ENCODE assay signal across 8 cellular contexts in the genomic region with DNA sequence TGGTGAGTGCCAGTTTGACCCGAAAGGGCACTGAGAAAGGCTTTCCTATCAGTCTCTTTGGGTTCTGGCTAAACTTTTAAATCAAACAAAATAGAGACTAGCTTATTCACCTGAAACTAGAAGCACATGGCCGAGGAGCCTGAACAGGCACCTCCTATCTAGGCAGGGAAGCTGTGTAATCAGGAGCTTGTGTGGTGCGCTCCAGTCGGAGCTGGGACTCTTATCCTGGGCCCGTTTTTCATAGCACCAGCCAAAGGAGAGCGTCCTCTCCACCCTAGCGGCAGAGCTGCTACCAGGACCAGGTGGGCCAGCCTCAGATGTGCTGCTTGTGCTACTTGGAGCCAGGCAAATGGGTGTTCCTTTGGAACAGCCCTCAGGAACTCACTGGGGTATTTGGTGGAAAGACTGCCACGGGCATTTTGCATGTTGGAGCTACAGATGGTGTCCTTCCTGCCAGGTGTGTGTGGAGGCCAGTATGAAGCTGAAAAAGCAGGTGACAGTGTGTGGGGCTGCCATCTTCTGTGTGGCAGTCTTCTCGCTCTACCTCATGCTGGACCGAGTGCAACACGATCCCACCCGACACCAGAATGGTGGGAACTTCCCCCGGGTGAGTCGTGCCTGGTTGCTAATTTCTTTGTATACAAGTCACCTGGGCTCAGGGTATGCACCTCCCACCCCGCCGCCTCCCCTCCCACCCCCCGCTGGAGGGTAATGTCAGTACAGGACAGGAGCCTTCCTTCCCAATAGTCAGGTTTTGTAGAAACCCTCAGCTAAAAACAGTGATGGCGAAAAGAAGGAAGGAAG. TPM values are rescaled to one million over a fixed set of nuclear protein-coding genes. Genes with fewer than 3 reads are reported as not detected.
DNase-seq lines count a peak whose midpoint lies in the region; ATAC-seq, FAIRE-seq and TF ChIP-seq lines count a peak whose summit lies in the region.

No MANE protein-coding gene starts in this region.

- H3K4me3 ChIP-seq in MG63 (peak overlapping the region; percentile 70), HepG2 (replicated peaks in 1 of 3; ENCODE audit: insufficient read depth in 1 of 3, low read depth in 2 of 3, low read length in 3 of 3) (peak overlapping the region; percentile 71 to 89 (median 74)), tibial artery (peak overlapping the region; percentile 65 to 90)

- peak; percentile 82 for DNase-seq in ELF-1 (ENCODE audit: low read depth, low spot score)
- DNase-seq in MG63: no peak
- DNase-seq in T47D (ENCODE audit: low read depth in 1 of 2, low spot score in 1 of 2): peak; percentile 17 to 47
- peak; percentile 64 for DNase-seq in HepG2 (ENCODE audit: low spot score)
- no peak for DNase-seq in tibial artery

- H3K36me3 ChIP-seq in MG63: peaks cover 30% of the 10 kb centered on the region
- peaks cover 7 to 33% of the 10 kb centered on the region in 2 experiments for H3K36me3 ChIP-seq in HepG2 (replicated peaks in 1 of 2; ENCODE audit: control insufficient read depth in 1 of 2, insufficient read depth in 2 of 2, low read length in 2 of 2)
- peaks cover 37 to 41% (median 37%) of the 10 kb centered on the region in 3 donors for H3K36me3 ChIP-seq in tibial artery

- H3K27me3 ChIP-seq in MG63: no peaks in the 10 kb centered on the region
- H3K27me3 ChIP-seq in HepG2 (ENCODE audit: control insufficient read depth in 1 of 2, insufficient read depth in 2 of 2, low read length in 2 of 2): peaks cover 0 to 1% of the 10 kb centered on the region in 2 experiments; a peak in 1 of 5 replicates
- no peaks in the 10 kb centered on the region for H3K27me3 ChIP-seq in tibial artery

- intact Hi-C loops in HepG2 (cut with micrococcal nuclease; ENCODE audit: unreplicated experiment): loop anchor here (1.0 kb wide), 1 partner anchor 187 kb away; a partner anchor contains a TSS
- intact Hi-C loops in tibial artery (cut with DNase I; ENCODE audit: low total_unique reads): loop anchor here (2.0 kb wide), 1 partner anchor 27 kb away; no protein-coding TSS in a partner anchor

- POLR2A ChIA-PET in HepG2 (lab: Yijun Ruan, JAX): interaction anchor here (1.0 to 4.4 kb wide), 9 partner anchors 10 to 50 kb away, joined by 3 to 45 read pairs (median 9); a partner anchor contains a TSS

- H3K4me1 ChIP-seq in HepG2 (ENCODE audit: insufficient read depth, low read length) (peaks cover 20% of the 10 kb centered on the region), tibial artery (peaks cover 0 to 22% (median 12%) of the 10 kb centered on the region in 4 donors)

- no peaks in the 10 kb centered on the region for H3K79me2 ChIP-seq in HepG2 (ENCODE audit: insufficient read depth, low read length)

- H3K9me3 ChIP-seq in MG63 (no peaks in the 10 kb centered on the region), HepG2 (ENCODE audit: low read length) (no peaks in the 10 kb centered on the region), tibial artery (no peaks in the 10 kb centered on the region)

- TF ChIP-seq CTCF in HepG2 (CRISPR knock-in tag; IDR thresholded peaks at IDR 0.05): peak; percentile 24
- no peak for TF ChIP-seq CTCF in tibial artery (IDR thresholded peaks at IDR 0.05)

- H3K4me2 ChIP-seq in HepG2 (ENCODE audit: low read depth, low read length): peak overlapping the region; percentile 83

- TF ChIP-seq EP300 in HepG2 (IDR thresholded peaks at IDR 0.05; ENCODE audit: low read depth in 2 of 2, low read length in 2 of 2) (no peak), HepG2 (CRISPR knock-in tag; IDR thresholded peaks at IDR 0.05; ENCODE audit: borderline replicate concordance) (no peak)

- in situ Hi-C loops in T47D (cut with HindIII; ENCODE audit: low pct_unique_long_range_greater_than_20kb, low sequenced_read_pairs): no loop called here
- in situ Hi-C loops in HepG2 (cut with HindIII; ENCODE audit: extremely low pct_ligation_motif_present, low pct_unique_long_range_greater_than_20kb): no loop called here

- FAIRE-seq in HepG2 (lab: Jason Lieb, UNC): peak; percentile 77

- BruUV-seq in HepG2 (replicated peaks; lab: Mats Ljungman, UMichigan): TSS peak; percentile 40

- peak overlapping the region; percentile 51 for H3K27ac ChIP-seq in HepG2 (ENCODE audit: extremely low read length, insufficient read depth, low read length)
- H3K27ac ChIP-seq in tibial artery: peak overlapping the region; percentile 91 to 94

- WGBS in HepG2 (ENCODE audit: low lambda C conversion rate): 63% methylated on average over 14 of the region's 18 CpGs

- no peak for TF ChIP-seq RAD21 in HepG2 (CRISPR knock-in tag; IDR thresholded peaks at IDR 0.05)

- no peak overlapping the region for H2AFZ ChIP-seq in HepG2 (ENCODE audit: low read length)

- no peaks in the 10 kb centered on the region for H4K20me1 ChIP-seq in HepG2 (ENCODE audit: insufficient read depth, low read length)

- TF ChIP-seq POLR2A in HepG2 (IDR thresholded peaks at IDR 0.05; ENCODE audit: insufficient read depth in 1 of 2, low read depth in 2 of 2, low read length in 2 of 2): peak in 1 of 2 experiments; percentile 37; a peak in 1 of 4 replicates

- peak; percentile 86 for ATAC-seq in HepG2
- no peak for ATAC-seq in HG02798 (IDR thresholded peaks at IDR 0.05; ENCODE audit: poor library complexity, unreplicated experiment)
- no peak for ATAC-seq in GM18870 (IDR thresholded peaks at IDR 0.05; ENCODE audit: unreplicated experiment)
- no peak for ATAC-seq in HG02678 (IDR thresholded peaks at IDR 0.05; ENCODE audit: unreplicated experiment)

- CTCF ChIA-PET in HepG2 (lab: Yijun Ruan, JAX; ENCODE audit: low intra/inter-chr PET ratio, low total read pairs): interaction anchor here (0.9 kb wide), 1 partner anchor 29 kb away, joined by 3 read pairs; a partner anchor contains a TSS

- peak overlapping the region; percentile 70 for H3K9ac ChIP-seq in HepG2 (ENCODE audit: insufficient read depth, low read depth, low read length)

RNA-seq across cellular contexts. Expression of a gene that starts 0.8 kb away (rescaled TPM):
- 9.5 and 45.8 TPM in 2 replicates for total RNA-seq in MG63 (2014; rRNA removed; shearing (Covaris generic); ENCODE audit: low replicate concordance)
- total RNA-seq in HepG2 (2016; rRNA removed; fragmentation: Illumina TruSeq; extraction: Trizol): 6.7 and 17.5 TPM in 2 replicates
- total RNA-seq in HepG2 (2016; cell fraction: cytosol; rRNA removed; fragmentation: Illumina TruSeq; extraction: Trizol; ENCODE audit: low read depth): 8.9 and 9.3 TPM in 2 replicates
- total RNA-seq in HepG2 (2016; cell fraction: insoluble cytoplasmic fraction; rRNA removed; fragmentation: Illumina TruSeq; extraction: Trizol): 5.6 and 21.4 TPM in 2 replicates
- total RNA-seq in HepG2 (2016; cell fraction: membrane; rRNA removed; fragmentation: Illumina TruSeq; extraction: Trizol): 9.6 and 10.0 TPM in 2 replicates
- 31.3 and 36.5 TPM in 2 replicates for total RNA-seq in HepG2 (2016; cell fraction: nucleus; rRNA removed; fragmentation: Illumina TruSeq; extraction: Trizol)
- polyA plus RNA-seq in HepG2 (2011; rRNA removed): 43.8 and 51.5 TPM in 2 replicates
- polyA plus RNA-seq in HepG2 (2011; cell fraction: cytosol; rRNA removed): 18.4 and 29.4 TPM in 2 replicates
- polyA plus RNA-seq in HepG2 (2011; cell fraction: nucleus; rRNA removed): 296 and 398 TPM in 2 replicates
- polyA plus RNA-seq in HepG2 (2012): 13.2 and 18.7 TPM in 2 replicates
- polyA plus RNA-seq in HepG2 (2016; cell fraction: cytosol; fragmentation: Illumina TruSeq; extraction: Trizol; ENCODE audit: low read depth): 1.5 and 2.3 TPM in 2 replicates
- polyA plus RNA-seq in HepG2 (2016; cell fraction: insoluble cytoplasmic fraction; fragmentation: Illumina TruSeq; extraction: Trizol; ENCODE audit: low read depth): 7.9 and 9.3 TPM in 2 replicates
- polyA plus RNA-seq in HepG2 (2016; cell fraction: membrane; fragmentation: Illumina TruSeq; extraction: Trizol; ENCODE audit: low read depth): 5.8 and 8.8 TPM in 2 replicates
- 117 and 126 TPM in 2 replicates for polyA plus RNA-seq in HepG2 (2016; cell fraction: nucleus; fragmentation: Illumina TruSeq; extraction: Trizol; ENCODE audit: insufficient read depth, low read depth)
- polyA minus RNA-seq in HepG2 (2011; rRNA and poly(A)+ RNA removed; ENCODE audit: low replicate concordance): 46.3 and 58.9 TPM in 2 replicates
- 16.2 and 16.4 TPM in 2 replicates for polyA minus RNA-seq in HepG2 (2011; cell fraction: cytosol; rRNA and poly(A)+ RNA removed)
- polyA minus RNA-seq in HepG2 (2011; cell fraction: nucleus; rRNA and poly(A)+ RNA removed): 38.2 and 38.5 TPM in 2 replicates

RNA-seq across cellular contexts. Expression of a gene that starts 19.6 kb away (rescaled TPM):
- 10.5 and 13.7 TPM in 2 replicates for total RNA-seq in MG63 (2014; rRNA removed; shearing (Covaris generic); ENCODE audit: low replicate concordance)
- total RNA-seq in HepG2 (2016; rRNA removed; fragmentation: Illumina TruSeq; extraction: Trizol): 8.5 and 9.5 TPM in 2 replicates
- 3.0 and 3.5 TPM in 2 replicates for total RNA-seq in HepG2 (2016; cell fraction: cytosol; rRNA removed; fragmentation: Illumina TruSeq; extraction: Trizol; ENCODE audit: low read depth)
- 9.6 TPM in 2 replicates for total RNA-seq in HepG2 (2016; cell fraction: insoluble cytoplasmic fraction; rRNA removed; fragmentation: Illumina TruSeq; extraction: Trizol)
- total RNA-seq in HepG2 (2016; cell fraction: membrane; rRNA removed; fragmentation: Illumina TruSeq; extraction: Trizol): 3.8 and 4.7 TPM in 2 replicates
- total RNA-seq in HepG2 (2016; cell fraction: nucleus; rRNA removed; fragmentation: Illumina TruSeq; extraction: Trizol): 5.2 and 5.4 TPM in 2 replicates
- polyA plus RNA-seq in HepG2 (2011; rRNA removed): 4.0 and 4.3 TPM in 2 replicates
- polyA plus RNA-seq in HepG2 (2011; cell fraction: cytosol; rRNA removed): 2.8 and 5.7 TPM in 2 replicates
- 13.7 and 22.6 TPM in 2 replicates for polyA plus RNA-seq in HepG2 (2011; cell fraction: nucleus; rRNA removed)
- 1.3 and 1.7 TPM in 2 replicates for polyA plus RNA-seq in HepG2 (2012)
- 3.0 TPM in 2 replicates for polyA plus RNA-seq in HepG2 (2016; cell fraction: cytosol; fragmentation: Illumina TruSeq; extraction: Trizol; ENCODE audit: low read depth)
- polyA plus RNA-seq in HepG2 (2016; cell fraction: insoluble cytoplasmic fraction; fragmentation: Illumina TruSeq; extraction: Trizol; ENCODE audit: low read depth): 6.1 and 6.9 TPM in 2 replicates
- 2.4 TPM in 2 replicates for polyA plus RNA-seq in HepG2 (2016; cell fraction: membrane; fragmentation: Illumina TruSeq; extraction: Trizol; ENCODE audit: low read depth)
- polyA plus RNA-seq in HepG2 (2016; cell fraction: nucleus; fragmentation: Illumina TruSeq; extraction: Trizol; ENCODE audit: insufficient read depth, low read depth): 8.5 and 10.3 TPM in 2 replicates
- 0.37 and 5.3 TPM in 2 replicates for polyA minus RNA-seq in HepG2 (2011; rRNA and poly(A)+ RNA removed; ENCODE audit: low replicate concordance)
- 1.7 and 1.8 TPM in 2 replicates for polyA minus RNA-seq in HepG2 (2011; cell fraction: cytosol; rRNA and poly(A)+ RNA removed)
- polyA minus RNA-seq in HepG2 (2011; cell fraction: nucleus; rRNA and poly(A)+ RNA removed): 5.1 and 6.2 TPM in 2 replicates

RNA-seq across cellular contexts. Expression of a gene that starts 28.4 kb away (rescaled TPM):
- total RNA-seq in MG63 (2014; rRNA removed; shearing (Covaris generic); ENCODE audit: low replicate concordance): 32.6 and 51.9 TPM in 2 replicates
- total RNA-seq in HepG2 (2016; rRNA removed; fragmentation: Illumina TruSeq; extraction: Trizol): 28.3 and 30.0 TPM in 2 replicates
- 9.5 and 9.9 TPM in 2 replicates for total RNA-seq in HepG2 (2016; cell fraction: cytosol; rRNA removed; fragmentation: Illumina TruSeq; extraction: Trizol; ENCODE audit: low read depth)
- total RNA-seq in HepG2 (2016; cell fraction: insoluble cytoplasmic fraction; rRNA removed; fragmentation: Illumina TruSeq; extraction: Trizol): 29.5 and 31.1 TPM in 2 replicates
- 19.0 and 21.4 TPM in 2 replicates for total RNA-seq in HepG2 (2016; cell fraction: membrane; rRNA removed; fragmentation: Illumina TruSeq; extraction: Trizol)
- total RNA-seq in HepG2 (2016; cell fraction: nucleus; rRNA removed; fragmentation: Illumina TruSeq; extraction: Trizol): 14.9 and 16.3 TPM in 2 replicates
- polyA plus RNA-seq in HepG2 (2011; rRNA removed): 18.7 and 21.7 TPM in 2 replicates
- polyA plus RNA-seq in HepG2 (2011; cell fraction: cytosol; rRNA removed): 21.7 and 23.0 TPM in 2 replicates
- 18.2 and 23.4 TPM in 2 replicates for polyA plus RNA-seq in HepG2 (2011; cell fraction: nucleus; rRNA removed)
- 12.4 and 14.3 TPM in 2 replicates for polyA plus RNA-seq in HepG2 (2012)
- 15.3 and 16.8 TPM in 2 replicates for polyA plus RNA-seq in HepG2 (2016; cell fraction: cytosol; fragmentation: Illumina TruSeq; extraction: Trizol; ENCODE audit: low read depth)
- 32.6 and 35.8 TPM in 2 replicates for polyA plus RNA-seq in HepG2 (2016; cell fraction: insoluble cytoplasmic fraction; fragmentation: Illumina TruSeq; extraction: Trizol; ENCODE audit: low read depth)
- 20.1 and 22.5 TPM in 2 replicates for polyA plus RNA-seq in HepG2 (2016; cell fraction: membrane; fragmentation: Illumina TruSeq; extraction: Trizol; ENCODE audit: low read depth)
- 23.2 and 27.0 TPM in 2 replicates for polyA plus RNA-seq in HepG2 (2016; cell fraction: nucleus; fragmentation: Illumina TruSeq; extraction: Trizol; ENCODE audit: insufficient read depth, low read depth)
- 12.2 and 28.5 TPM in 2 replicates for polyA minus RNA-seq in HepG2 (2011; rRNA and poly(A)+ RNA removed; ENCODE audit: low replicate concordance)
- 8.2 and 8.6 TPM in 2 replicates for polyA minus RNA-seq in HepG2 (2011; cell fraction: cytosol; rRNA and poly(A)+ RNA removed)
- polyA minus RNA-seq in HepG2 (2011; cell fraction: nucleus; rRNA and poly(A)+ RNA removed): 13.3 and 14.7 TPM in 2 replicates

RNA-seq across cellular contexts. Expression of a gene that starts 31.1 kb away (rescaled TPM):
- 43.1 and 64.2 TPM in 2 replicates for total RNA-seq in MG63 (2014; rRNA removed; shearing (Covaris generic); ENCODE audit: low replicate concordance)
- 39.2 and 39.7 TPM in 2 replicates for total RNA-seq in HepG2 (2016; rRNA removed; fragmentation: Illumina TruSeq; extraction: Trizol)
- 7.4 and 8.3 TPM in 2 replicates for total RNA-seq in HepG2 (2016; cell fraction: cytosol; rRNA removed; fragmentation: Illumina TruSeq; extraction: Trizol; ENCODE audit: low read depth)
- total RNA-seq in HepG2 (2016; cell fraction: insoluble cytoplasmic fraction; rRNA removed; fragmentation: Illumina TruSeq; extraction: Trizol): 37.2 and 42.0 TPM in 2 replicates
- 10.7 and 11.5 TPM in 2 replicates for total RNA-seq in HepG2 (2016; cell fraction: membrane; rRNA removed; fragmentation: Illumina TruSeq; extraction: Trizol)
- 29.9 and 30.4 TPM in 2 replicates for total RNA-seq in HepG2 (2016; cell fraction: nucleus; rRNA removed; fragmentation: Illumina TruSeq; extraction: Trizol)
- 33.8 and 39.6 TPM in 2 replicates for polyA plus RNA-seq in HepG2 (2011; rRNA removed)
- 28.5 and 36.4 TPM in 2 replicates for polyA plus RNA-seq in HepG2 (2011; cell fraction: cytosol; rRNA removed)
- 128 and 143 TPM in 2 replicates for polyA plus RNA-seq in HepG2 (2011; cell fraction: nucleus; rRNA removed)
- 23.6 and 29.6 TPM in 2 replicates for polyA plus RNA-seq in HepG2 (2012)
- 3.2 and 3.8 TPM in 2 replicates for polyA plus RNA-seq in HepG2 (2016; cell fraction: cytosol; fragmentation: Illumina TruSeq; extraction: Trizol; ENCODE audit: low read depth)
- polyA plus RNA-seq in HepG2 (2016; cell fraction: insoluble cytoplasmic fraction; fragmentation: Illumina TruSeq; extraction: Trizol; ENCODE audit: low read depth): 31.6 and 37.2 TPM in 2 replicates
- 6.4 and 8.0 TPM in 2 replicates for polyA plus RNA-seq in HepG2 (2016; cell fraction: membrane; fragmentation: Illumina TruSeq; extraction: Trizol; ENCODE audit: low read depth)
- 52.0 and 53.3 TPM in 2 replicates for polyA plus RNA-seq in HepG2 (2016; cell fraction: nucleus; fragmentation: Illumina TruSeq; extraction: Trizol; ENCODE audit: insufficient read depth, low read depth)
- polyA minus RNA-seq in HepG2 (2011; rRNA and poly(A)+ RNA removed; ENCODE audit: low replicate concordance): 77.7 and 119 TPM in 2 replicates
- polyA minus RNA-seq in HepG2 (2011; cell fraction: cytosol; rRNA and poly(A)+ RNA removed): 23.5 and 25.8 TPM in 2 replicates
- 37.1 and 48.0 TPM in 2 replicates for polyA minus RNA-seq in HepG2 (2011; cell fraction: nucleus; rRNA and poly(A)+ RNA removed)

RNA-seq across cellular contexts. Expression of a gene that starts 35.5 kb away (rescaled TPM):
- total RNA-seq in MG63 (2014; rRNA removed; shearing (Covaris generic); ENCODE audit: low replicate concordance): 14.7 and 19.3 TPM in 2 replicates
- total RNA-seq in HepG2 (2016; rRNA removed; fragmentation: Illumina TruSeq; extraction: Trizol): 13.9 and 17.4 TPM in 2 replicates
- total RNA-seq in HepG2 (2016; cell fraction: cytosol; rRNA removed; fragmentation: Illumina TruSeq; extraction: Trizol; ENCODE audit: low read depth): 4.7 and 4.8 TPM in 2 replicates
- 10.1 and 18.5 TPM in 2 replicates for total RNA-seq in HepG2 (2016; cell fraction: insoluble cytoplasmic fraction; rRNA removed; fragmentation: Illumina TruSeq; extraction: Trizol)
- total RNA-seq in HepG2 (2016; cell fraction: membrane; rRNA removed; fragmentation: Illumina TruSeq; extraction: Trizol): 20.5 and 21.4 TPM in 2 replicates
- 17.5 and 19.5 TPM in 2 replicates for total RNA-seq in HepG2 (2016; cell fraction: nucleus; rRNA removed; fragmentation: Illumina TruSeq; extraction: Trizol)
- polyA plus RNA-seq in HepG2 (2011; rRNA removed): 15.2 and 17.3 TPM in 2 replicates
- 12.0 and 18.4 TPM in 2 replicates for polyA plus RNA-seq in HepG2 (2011; cell fraction: cytosol; rRNA removed)
- polyA plus RNA-seq in HepG2 (2011; cell fraction: nucleus; rRNA removed): 17.2 and 23.0 TPM in 2 replicates
- polyA plus RNA-seq in HepG2 (2012): 4.4 and 15.3 TPM in 2 replicates
- polyA plus RNA-seq in HepG2 (2016; cell fraction: cytosol; fragmentation: Illumina TruSeq; extraction: Trizol; ENCODE audit: low read depth): 6.3 and 6.4 TPM in 2 replicates
- polyA plus RNA-seq in HepG2 (2016; cell fraction: insoluble cytoplasmic fraction; fragmentation: Illumina TruSeq; extraction: Trizol; ENCODE audit: low read depth): 14.6 and 21.4 TPM in 2 replicates
- polyA plus RNA-seq in HepG2 (2016; cell fraction: membrane; fragmentation: Illumina TruSeq; extraction: Trizol; ENCODE audit: low read depth): 19.0 and 20.4 TPM in 2 replicates
- 32.9 and 35.2 TPM in 2 replicates for polyA plus RNA-seq in HepG2 (2016; cell fraction: nucleus; fragmentation: Illumina TruSeq; extraction: Trizol; ENCODE audit: insufficient read depth, low read depth)
- polyA minus RNA-seq in HepG2 (2011; rRNA and poly(A)+ RNA removed; ENCODE audit: low replicate concordance): 33.9 and 45.0 TPM in 2 replicates
- polyA minus RNA-seq in HepG2 (2011; cell fraction: cytosol; rRNA and poly(A)+ RNA removed): 15.8 and 17.1 TPM in 2 replicates
- 6.1 and 8.6 TPM in 2 replicates for polyA minus RNA-seq in HepG2 (2011; cell fraction: nucleus; rRNA and poly(A)+ RNA removed)

Comparison
In these comparisons a context has a peak if more than half of its experiments do, and no peak if none do; other contexts are left out.
1. DNase-seq: peak in ELF-1 (single experiment), T47D (2 of 2) and HepG2 (single experiment); none in MG63 (single experiment) and tibial artery (0 of 2).
2. Peak in every context shown above with its lines, with median percentiles within 50 percentile points of each other: H3K4me3 ChIP-seq.